In genomic region chr14:24113379-24113800, GRCh38 we compare ENCODE assay signal across 8 cellular contexts. TPM values are rescaled to one million over a fixed set of nuclear protein-coding genes. Genes with fewer than 3 reads are reported as not detected.
DNase-seq lines count a peak whose midpoint lies in the region; ATAC-seq, FAIRE-seq and TF ChIP-seq lines count a peak whose summit lies in the region.

No MANE protein-coding gene starts in this region.

- H3K4me1 ChIP-seq in GM12878 (ENCODE audit: control insufficient read depth, insufficient read depth, low read length): peaks cover 12% of the 10 kb centered on the region
- peaks cover 40% of the 10 kb centered on the region for H3K4me1 ChIP-seq in lower lobe of right lung
- no peaks in the 10 kb centered on the region for H3K4me1 ChIP-seq in uterus

- POLR2A ChIA-PET in GM12878 (lab: Charles Lee): interaction anchor here (0.8 to 17.1 kb wide), 12 partner anchors 12 to 133 kb away, joined by 3 to 276 read pairs (median 9); partner anchors contain the start of genes EMC9, FITM1, IRF9 and PCK2

- H3K9me3 ChIP-seq in GM12878 (replicated peaks; ENCODE audit: control insufficient read depth, insufficient read depth, low read length) (no peaks in the 10 kb centered on the region), lower lobe of right lung (no peaks in the 10 kb centered on the region), uterus (no peaks in the 10 kb centered on the region)

- peak overlapping the region; percentile 76 for H2AFZ ChIP-seq in GM12878 (ENCODE audit: control insufficient read depth, low read depth, low read length)

- H3K27ac Mint-ChIP-seq in activated naive CD4-positive, alpha-beta T cell treated with anti-CD3 and anti-CD28 coated beads, Interleukin-2, amount 10 ng/mL, durations not matched to agents 7 days and 5 days: peak overlapping the region; percentile 99

- peaks cover 46% of the 10 kb centered on the region for H3K4me1 Mint-ChIP-seq in activated naive CD4-positive, alpha-beta T cell treated with anti-CD3 and anti-CD28 coated beads, Interleukin-2, amount 10 ng/mL, durations not matched to agents 7 days and 5 days

- peak overlapping the region; percentile 98 for H3K9ac ChIP-seq in GM12878 (ENCODE audit: control insufficient read depth, insufficient read depth, low read length)

- in situ Hi-C loops in GM12878 (cut with MboI): loop anchor here (25.0 kb wide), 1 partner anchor 801 kb away; the partner anchor contains the start of genes BCL2L2, PABPN1 and PPP1R3E

- no peak for FAIRE-seq in GM12878 (lab: Jason Lieb, UNC)

- DNase-seq in activated naive CD4-positive, alpha-beta T cell treated with anti-CD3 and anti-CD28 coated beads, Interleukin-2, amount 10 ng/mL, durations not matched to agents 7 days and 5 days: no peak
- no peak for DNase-seq in activated naive CD4-positive, alpha-beta T cell treated with Interleukin-2 at 50 U/mL for 16 hours
- no peak for DNase-seq in GM12878 (ENCODE audit: low read depth, low spot score)
- no peak for DNase-seq in lower lobe of right lung
- no peak for DNase-seq in uterus
- no peak for DNase-seq in foreskin melanocyte
- DNase-seq in NCI-H226: no peak

- SMC1A ChIA-PET in GM12878 (lab: Charles Lee; ENCODE audit: uncharacterized antibody, unreplicated experiment): interaction anchor here (0.8 to 7.7 kb wide), 16 partner anchors 12 to 220 kb away, joined by 3 to 70 read pairs (median 6); partner anchors contain the start of genes CHMP4A, EMC9, IRF9 and PCK2

- intact Hi-C loops in GM12878 (cut with micrococcal nuclease; ENCODE audit: unreplicated experiment): no loop called here
- intact Hi-C loops in lower lobe of right lung (cut with DNase I): no loop called here
- intact Hi-C loops in uterus (cut with DNase I; ENCODE audit: low total_unique reads): no loop called here

- RAD21 ChIA-PET in GM12878 (lab: Charles Lee; ENCODE audit: unreplicated experiment): interaction anchor here (1.4 to 5.8 kb wide), 11 partner anchors 11 to 134 kb away, joined by 4 to 69 read pairs (median 12); partner anchors contain the start of genes EMC9, IRF9, PCK2 and PSME1

- H3K4me3 ChIP-seq in GM12878 (peak overlapping the region; percentile 89), lower lobe of right lung (peak overlapping the region; percentile 77), uterus (peak overlapping the region; percentile 60 to 82)

- H3K27ac ChIP-seq in GM12878 (ENCODE audit: control insufficient read depth, insufficient read depth) (peak overlapping the region; percentile 94), lower lobe of right lung (peak overlapping the region; percentile 97), uterus (peak overlapping the region; percentile 99 to 100)

- H3K4me3 Mint-ChIP-seq in activated naive CD4-positive, alpha-beta T cell treated with anti-CD3 and anti-CD28 coated beads, Interleukin-2, amount 10 ng/mL, durations not matched to agents 7 days and 5 days: peak overlapping the region; percentile 87

- TF ChIP-seq RAD21 in GM12878 (IDR thresholded peaks at IDR 0.05; ENCODE audit: insufficient read depth, low read depth, low read length): no peak

- no peaks in the 10 kb centered on the region for H3K27me3 Mint-ChIP-seq in activated naive CD4-positive, alpha-beta T cell treated with anti-CD3 and anti-CD28 coated beads, Interleukin-2, amount 10 ng/mL, durations not matched to agents 7 days and 5 days

- no peaks in the 10 kb centered on the region for H3K27me3 ChIP-seq in GM12878 (replicated peaks in 1 of 2; ENCODE audit: control insufficient read depth in 2 of 2, insufficient read depth in 2 of 2, low read length in 1 of 2)
- no peaks in the 10 kb centered on the region for H3K27me3 ChIP-seq in lower lobe of right lung (ENCODE audit: low read depth)
- no peaks in the 10 kb centered on the region for H3K27me3 ChIP-seq in uterus

- no peak for TF ChIP-seq EP300 in GM12878 (IDR thresholded peaks at IDR 0.05; ENCODE audit: borderline replicate concordance in 1 of 2, control insufficient read depth in 1 of 2, low read depth in 2 of 2, low read length in 2 of 2)

- peaks cover 24% of the 10 kb centered on the region for H3K79me2 ChIP-seq in GM12878 (ENCODE audit: control insufficient read depth, insufficient read depth, low read length)

- TF ChIP-seq POLR2A in GM12878 (IDR thresholded peaks at IDR 0.05; ENCODE audit: low read depth, low read length) (no peak), uterus (IDR thresholded peaks at IDR 0.05) (no peak)

- 20% methylated on average over 15 of the region's 15 CpGs for WGBS in GM12878 (ENCODE audit: insufficient coverage, insufficient replicate concordance, low lambda C conversion rate, missing lambda C conversion rate)

- peak overlapping the region; percentile 94 for H3K4me2 ChIP-seq in GM12878 (ENCODE audit: control insufficient read depth, insufficient read depth)

- ATAC-seq in GM12878: peak; percentile 5
- peak in 1 of 2 donors; percentile 0 for ATAC-seq in lower lobe of right lung
- ATAC-seq in HG03095 (IDR thresholded peaks at IDR 0.05; ENCODE audit: unreplicated experiment): no peak

- CTCF ChIA-PET in activated naive CD4-positive, alpha-beta T cell treated with anti-CD3 and anti-CD28 coated beads, Interleukin-2, amount 10 ng/mL, durations not matched to agents 7 days and 5 days (lab: Charles Lee): interaction anchor here (0.7 to 2.2 kb wide), 6 partner anchors 18 to 129 kb away, joined by 3 to 9 read pairs (median 5); partner anchors contain the start of genes IRF9, RNF31 and TINF2
- CTCF ChIA-PET in GM12878 (lab: Yijun Ruan, JAX): interaction anchor here (0.8 to 5.9 kb wide), 10 partner anchors 13 to 693 kb away, joined by 3 to 39 read pairs (median 12); partner anchors contain the start of genes IRF9, PCK2, PSME1 and PSME2

- TF ChIP-seq CTCF in GM12878 (IDR thresholded peaks at IDR 0.05 in 2 of 3, conservative IDR thresholded peaks at IDR 0.05 in 1 of 3; ENCODE audit: control insufficient read depth in 2 of 3, extremely low read depth in 1 of 3, insufficient read depth in 1 of 3, low read depth in 3 of 3, low read length in 3 of 3) (no peak), lower lobe of right lung (IDR thresholded peaks at IDR 0.05) (no peak), uterus (IDR thresholded peaks at IDR 0.05) (no peak)

- BruUV-seq in GM12878 (replicated peaks; lab: Mats Ljungman, UMichigan): TSS peak; percentile 90

- peaks cover 34% of the 10 kb centered on the region for H3K36me3 Mint-ChIP-seq in activated naive CD4-positive, alpha-beta T cell treated with anti-CD3 and anti-CD28 coated beads, Interleukin-2, amount 10 ng/mL, durations not matched to agents 7 days and 5 days

- H3K36me3 ChIP-seq in GM12878 (ENCODE audit: control insufficient read depth in 2 of 2, insufficient read depth in 2 of 2, low read length in 1 of 2): peaks cover 5 to 11% of the 10 kb centered on the region in 2 experiments
- peaks cover 19% of the 10 kb centered on the region for H3K36me3 ChIP-seq in lower lobe of right lung
- no peaks in the 10 kb centered on the region for H3K36me3 ChIP-seq in uterus

- H3K9me3 Mint-ChIP-seq in activated naive CD4-positive, alpha-beta T cell treated with anti-CD3 and anti-CD28 coated beads, Interleukin-2, amount 10 ng/mL, durations not matched to agents 7 days and 5 days: no peaks in the 10 kb centered on the region

- H4K20me1 ChIP-seq in GM12878 (ENCODE audit: control insufficient read depth, insufficient read depth): no peaks in the 10 kb centered on the region

RNA-seq across cellular contexts. Expression of gene DCAF11, which starts 1.2 kb away (rescaled TPM):
- total RNA-seq in GM12878 (2013; cell fraction: nucleolus; rRNA removed): 47.6 and 50.6 TPM in 2 replicates
- 90.1 and 91.2 TPM in 2 replicates for total RNA-seq in GM12878 (2014; rRNA removed)
- 57.5 and 59.0 TPM in 2 replicates for total RNA-seq in GM12878 (2014; rRNA removed; fragmentation: Illumina TruSeq; extraction: Trizol)
- total RNA-seq in GM12878 (2021): 66.3 and 69.2 TPM in 2 replicates
- 28.7 TPM for polyA plus RNA-seq in GM12878 (2011; ENCODE audit: low read depth)
- polyA plus RNA-seq in GM12878 (2011; rRNA removed): 51.4 and 76.7 TPM in 2 replicates
- 97.2 and 106 TPM in 2 replicates for polyA plus RNA-seq in GM12878 (2011; cell fraction: cytosol; rRNA removed)
- 90.8 and 100 TPM in 2 replicates for polyA plus RNA-seq in GM12878 (2011; cell fraction: nucleus; rRNA removed)
- 43.1 and 49.8 TPM in 2 replicates for polyA plus RNA-seq in GM12878 (2012)
- polyA plus RNA-seq in GM12878 (2014; fragmentation: Illumina TruSeq; extraction: Trizol): 50.9 and 72.0 TPM in 2 replicates
- 10 to 100 TPM; 13.4 to 16.4 TPM for polyA plus RNA-seq in GM12878 (2014; fragmentation: Nextera tagmentation; extraction: Ambion mirVana)
- polyA plus RNA-seq in GM12878 (2014; rRNA removed): 73.2 and 76.8 TPM in 2 replicates
- 10 to 100 TPM; 62.8 to 71.1 TPM for polyA plus RNA-seq in GM12878 (2016; fragmentation: Nextera tagmentation; extraction: Ambion mirVana)
- polyA minus RNA-seq in GM12878 (2011; rRNA and poly(A)+ RNA removed): 73.1 and 98.4 TPM in 2 replicates
- polyA minus RNA-seq in GM12878 (2011; cell fraction: cytosol; rRNA and poly(A)+ RNA removed): 27.5 and 32.6 TPM in 2 replicates
- polyA minus RNA-seq in GM12878 (2011; cell fraction: nucleus; rRNA and poly(A)+ RNA removed): 38.4 and 43.4 TPM in 2 replicates
- 64.9 TPM for total RNA-seq in lower lobe of right lung
- 10 to 100 TPM; 42.9 to 87.4 (median 57.8) TPM for total RNA-seq in uterus

RNA-seq across cellular contexts. Expression of gene NRL, which starts 1.4 kb away (rescaled TPM):
- total RNA-seq in GM12878 (2013; cell fraction: nucleolus; rRNA removed): 2.2 and 3.3 TPM in 2 replicates
- 2.1 and 4.4 TPM in 2 replicates for total RNA-seq in GM12878 (2014; rRNA removed)
- total RNA-seq in GM12878 (2014; rRNA removed; fragmentation: Illumina TruSeq; extraction: Trizol): 1.0 and 1.3 TPM in 2 replicates
- total RNA-seq in GM12878 (2021): 2.2 and 2.5 TPM in 2 replicates
- polyA plus RNA-seq in GM12878 (2011; ENCODE audit: low read depth): 0.55 TPM
- 2.1 and 2.2 TPM in 2 replicates for polyA plus RNA-seq in GM12878 (2011; rRNA removed)
- 3.3 and 4.8 TPM in 2 replicates for polyA plus RNA-seq in GM12878 (2011; cell fraction: cytosol; rRNA removed)
- polyA plus RNA-seq in GM12878 (2011; cell fraction: nucleus; rRNA removed): 3.3 and 3.5 TPM in 2 replicates
- polyA plus RNA-seq in GM12878 (2012): 1.2 and 1.5 TPM in 2 replicates
- 0.63 and 0.76 TPM in 2 replicates for polyA plus RNA-seq in GM12878 (2014; fragmentation: Illumina TruSeq; extraction: Trizol)
- under 1 TPM; 0.11 to 0.13 TPM for polyA plus RNA-seq in GM12878 (2014; fragmentation: Nextera tagmentation; extraction: Ambion mirVana)
- polyA plus RNA-seq in GM12878 (2014; rRNA removed): 2.5 and 2.9 TPM in 2 replicates
- polyA plus RNA-seq in GM12878 (2016; fragmentation: Nextera tagmentation; extraction: Ambion mirVana): 1 to 10 TPM; 2.2 to 2.7 TPM
- polyA minus RNA-seq in GM12878 (2011; rRNA and poly(A)+ RNA removed): 2.4 and 2.7 TPM in 2 replicates
- 0.94 and 1.3 TPM in 2 replicates for polyA minus RNA-seq in GM12878 (2011; cell fraction: cytosol; rRNA and poly(A)+ RNA removed)
- polyA minus RNA-seq in GM12878 (2011; cell fraction: nucleus; rRNA and poly(A)+ RNA removed): 3.9 and 7.0 TPM in 2 replicates
- total RNA-seq in lower lobe of right lung: 2.0 TPM
- total RNA-seq in uterus: 1 to 10 TPM in 3 of 4 donors, not detected in 1; 1.2 to 1.8 (median 1.3) TPM

RNA-seq across cellular contexts. Expression of gene FITM1, which starts 17.1 kb away (rescaled TPM):
- 1.5 and 1.8 TPM in 2 replicates for total RNA-seq in GM12878 (2013; cell fraction: nucleolus; rRNA removed)
- 1.9 and 2.0 TPM in 2 replicates for total RNA-seq in GM12878 (2014; rRNA removed)
- total RNA-seq in GM12878 (2014; rRNA removed; fragmentation: Illumina TruSeq; extraction: Trizol): 0.18 and 0.27 TPM in 2 replicates
- 0.64 TPM in 2 replicates for total RNA-seq in GM12878 (2021)
- polyA plus RNA-seq in GM12878 (2011; ENCODE audit: low read depth): not detected
- polyA plus RNA-seq in GM12878 (2011; rRNA removed): 0.09 and 0.49 TPM in 2 replicates
- 0.67 and 0.97 TPM in 2 replicates for polyA plus RNA-seq in GM12878 (2011; cell fraction: cytosol; rRNA removed)
- 2.8 and 3.5 TPM in 2 replicates for polyA plus RNA-seq in GM12878 (2011; cell fraction: nucleus; rRNA removed)
- polyA plus RNA-seq in GM12878 (2012): 0.30 and 0.38 TPM in 2 replicates
- polyA plus RNA-seq in GM12878 (2014; fragmentation: Illumina TruSeq; extraction: Trizol): 0.28 TPM in 1 of 2 replicates, not detected in the other
- under 1 TPM in 1 of 2 experiments, not detected in 1; 0.11 TPM for polyA plus RNA-seq in GM12878 (2014; fragmentation: Nextera tagmentation; extraction: Ambion mirVana)
- polyA plus RNA-seq in GM12878 (2014; rRNA removed): 0.76 and 1.3 TPM in 2 replicates
- under 1 TPM in 1 of 2 experiments, not detected in 1; 0.42 TPM for polyA plus RNA-seq in GM12878 (2016; fragmentation: Nextera tagmentation; extraction: Ambion mirVana)
- polyA minus RNA-seq in GM12878 (2011; rRNA and poly(A)+ RNA removed): 0.66 and 0.82 TPM in 2 replicates
- polyA minus RNA-seq in GM12878 (2011; cell fraction: cytosol; rRNA and poly(A)+ RNA removed): 1.6 TPM in 1 of 2 replicates, not detected in the other
- polyA minus RNA-seq in GM12878 (2011; cell fraction: nucleus; rRNA and poly(A)+ RNA removed): 0.60 and 1.3 TPM in 2 replicates
- total RNA-seq in lower lobe of right lung: 0.97 TPM
- 1 to 10 TPM in 2 of 4 donors, under 1 TPM in 1, not detected in 1; 0.48 to 2.4 (median 1.3) TPM for total RNA-seq in uterus

RNA-seq across cellular contexts. Expression of gene PCK2, which starts 19.3 kb away (rescaled TPM):
- total RNA-seq in GM12878 (2013; cell fraction: nucleolus; rRNA removed): 12.2 and 13.2 TPM in 2 replicates
- total RNA-seq in GM12878 (2014; rRNA removed) (41.5 and 46.4 TPM in 2 replicates), GM12878 (2014; rRNA removed; fragmentation: Illumina TruSeq; extraction: Trizol) (27.8 and 31.2 TPM in 2 replicates), GM12878 (2021) (78.5 and 78.6 TPM in 2 replicates), lower lobe of right lung (42.8 TPM), uterus (10 to 100 TPM in 3 of 4 donors, not detected in 1; 13.1 to 19.4 (median 15.1) TPM)
- 15.2 TPM for polyA plus RNA-seq in GM12878 (2011; ENCODE audit: low read depth)
- polyA plus RNA-seq in GM12878 (2011; rRNA removed) (23.0 and 42.3 TPM in 2 replicates), GM12878 (2014; fragmentation: Illumina TruSeq; extraction: Trizol) (19.6 and 42.9 TPM in 2 replicates), GM12878 (2014; fragmentation: Nextera tagmentation; extraction: Ambion mirVana) (10 to 100 TPM in 1 of 2 experiments, 1 to 10 TPM in 1; 6.6 to 12.3 TPM), GM12878 (2014; rRNA removed) (68.3 and 79.0 TPM in 2 replicates), GM12878 (2016; fragmentation: Nextera tagmentation; extraction: Ambion mirVana) (100 to 1,000 TPM; 100 to 110 TPM)
- polyA plus RNA-seq in GM12878 (2011; cell fraction: cytosol; rRNA removed): 64.4 and 77.3 TPM in 2 replicates
- 79.4 and 82.2 TPM in 2 replicates for polyA plus RNA-seq in GM12878 (2011; cell fraction: nucleus; rRNA removed)
- polyA plus RNA-seq in GM12878 (2012): 34.0 and 41.8 TPM in 2 replicates
- 32.9 and 57.6 TPM in 2 replicates for polyA minus RNA-seq in GM12878 (2011; rRNA and poly(A)+ RNA removed)
- 23.3 and 27.0 TPM in 2 replicates for polyA minus RNA-seq in GM12878 (2011; cell fraction: cytosol; rRNA and poly(A)+ RNA removed)
- polyA minus RNA-seq in GM12878 (2011; cell fraction: nucleus; rRNA and poly(A)+ RNA removed): 18.9 and 24.2 TPM in 2 replicates

RNA-seq across cellular contexts. Expression of gene PSME1, which starts 22.6 kb away (rescaled TPM):
- 40.4 and 42.8 TPM in 2 replicates for total RNA-seq in GM12878 (2013; cell fraction: nucleolus; rRNA removed)
- total RNA-seq in GM12878 (2014; rRNA removed): 324 and 373 TPM in 2 replicates
- total RNA-seq in GM12878 (2014; rRNA removed; fragmentation: Illumina TruSeq; extraction: Trizol): 367 and 377 TPM in 2 replicates
- total RNA-seq in GM12878 (2021): 396 and 402 TPM in 2 replicates
- polyA plus RNA-seq in GM12878 (2011; ENCODE audit: low read depth): 326 TPM
- polyA plus RNA-seq in GM12878 (2011; rRNA removed): 138 and 250 TPM in 2 replicates
- polyA plus RNA-seq in GM12878 (2011; cell fraction: cytosol; rRNA removed): 172 and 216 TPM in 2 replicates
- 219 and 223 TPM in 2 replicates for polyA plus RNA-seq in GM12878 (2011; cell fraction: nucleus; rRNA removed)
- polyA plus RNA-seq in GM12878 (2012): 245 and 328 TPM in 2 replicates
- polyA plus RNA-seq in GM12878 (2014; fragmentation: Illumina TruSeq; extraction: Trizol): 354 and 428 TPM in 2 replicates
- 1,000 to 10,000 TPM; 1,299 to 1,378 TPM for polyA plus RNA-seq in GM12878 (2014; fragmentation: Nextera tagmentation; extraction: Ambion mirVana)
- polyA plus RNA-seq in GM12878 (2014; rRNA removed): 248 and 257 TPM in 2 replicates
- 100 to 1,000 TPM; 769 to 810 TPM for polyA plus RNA-seq in GM12878 (2016; fragmentation: Nextera tagmentation; extraction: Ambion mirVana)
- polyA minus RNA-seq in GM12878 (2011; rRNA and poly(A)+ RNA removed): 55.2 and 65.8 TPM in 2 replicates
- polyA minus RNA-seq in GM12878 (2011; cell fraction: cytosol; rRNA and poly(A)+ RNA removed): 41.1 and 46.6 TPM in 2 replicates
- 32.4 and 34.8 TPM in 2 replicates for polyA minus RNA-seq in GM12878 (2011; cell fraction: nucleus; rRNA and poly(A)+ RNA removed)
- total RNA-seq in lower lobe of right lung: 198 TPM
- total RNA-seq in uterus: 100 to 1,000 TPM in 2 of 4 donors, 10 to 100 TPM in 2; 81.0 to 175 (median 131) TPM
